In the genomic region with DNA sequence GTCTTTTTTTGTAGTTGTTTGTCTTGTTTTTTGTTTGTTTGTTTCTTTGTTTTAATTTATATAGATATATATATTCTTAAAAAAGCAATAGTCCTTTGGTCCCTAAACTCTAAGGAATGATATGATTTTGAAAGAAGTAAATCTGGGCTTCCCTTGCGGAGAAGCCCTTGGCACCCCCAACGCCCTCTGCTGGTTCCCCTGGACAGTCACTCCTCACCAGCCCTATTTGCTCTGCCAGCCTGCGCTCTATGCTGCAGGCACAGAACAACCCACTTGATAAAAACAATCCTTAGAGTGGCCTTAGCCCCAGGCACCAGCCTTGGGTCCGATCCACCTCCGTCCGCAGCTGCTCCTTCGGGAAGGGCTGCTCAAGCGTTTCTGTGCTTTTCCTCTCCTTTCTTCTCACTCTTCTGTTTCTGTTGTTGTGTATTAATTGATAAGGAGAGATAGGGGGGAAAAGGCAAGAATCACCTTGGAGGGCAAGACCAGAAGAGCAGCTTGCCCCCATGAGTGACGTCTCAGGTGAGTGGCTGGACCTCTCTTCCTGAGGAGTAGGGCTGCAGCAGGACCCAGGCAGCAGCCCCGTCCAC, we compare ENCODE assay signal across 8 cellular contexts. TPM values are rescaled to one million over a fixed set of nuclear protein-coding genes. Genes with fewer than 3 reads are reported as not detected.
DNase-seq lines count a peak whose midpoint lies in the region; ATAC-seq, FAIRE-seq and TF ChIP-seq lines count a peak whose summit lies in the region.

No MANE protein-coding gene starts in this region.

- no peak overlapping the region for H4K91ac ChIP-seq in H1 (replicated peaks; ENCODE audit: insufficient read length, low read length)

- H3K36me3 ChIP-seq in Loucy (ENCODE audit: insufficient read depth, low read length) (no peaks in the 10 kb centered on the region), H1 (ENCODE audit: control insufficient read depth in 2 of 4, insufficient read depth in 4 of 4, low read length in 3 of 4) (no peaks in the 10 kb centered on the region), osteoblast (ENCODE audit: insufficient read depth, low read length) (no peaks in the 10 kb centered on the region)

- no peaks in the 10 kb centered on the region for H4K20me1 ChIP-seq in Loucy (ENCODE audit: insufficient read depth, low read length, poor library complexity, severe bottlenecking)
- no peaks in the 10 kb centered on the region for H4K20me1 ChIP-seq in H1 (replicated peaks in 1 of 2; ENCODE audit: control insufficient read depth in 1 of 2, insufficient read depth in 2 of 2, low read length in 2 of 2)
- H4K20me1 ChIP-seq in osteoblast (ENCODE audit: insufficient read depth, low read length) = no peaks in the 10 kb centered on the region

- H2BK15ac ChIP-seq in H1 (ENCODE audit: low read length) = no peak overlapping the region

- no peak overlapping the region for H4K5ac ChIP-seq in H1 (ENCODE audit: insufficient read length, low read depth, low read length)

- H3K79me1 ChIP-seq in H1 (ENCODE audit: low read depth, low read length) = no peaks in the 10 kb centered on the region

- H3K23ac ChIP-seq in H1 (ENCODE audit: insufficient read length) = no peak overlapping the region

- H3K56ac ChIP-seq in H1 (replicated peaks; ENCODE audit: insufficient read length, low read depth, low read length) = no peak overlapping the region

- ATAC-seq in GM18868 (IDR thresholded peaks at IDR 0.05; ENCODE audit: unreplicated experiment) = no peak

- H2AK5ac ChIP-seq in H1 (ENCODE audit: low read depth, low read length) = no peak overlapping the region

- no peaks in the 10 kb centered on the region for H3K23me2 ChIP-seq in H1 (ENCODE audit: low read depth, low read length)

- H2BK12ac ChIP-seq in H1 (ENCODE audit: low read depth, low read length) = no peak overlapping the region

- 55% methylated on average over 10 of the region's 10 CpGs; no CpG with 5 or more reads in 1 of the 2 experiments for WGBS in H1 (ENCODE audit: extremely low coverage in 1 of 2, insufficient coverage in 1 of 2, insufficient read length in 1 of 2, insufficient replicate concordance in 2 of 2, low coverage in 1 of 2, low lambda C conversion rate in 2 of 2, missing lambda C conversion rate in 1 of 2), 2 experiments

- H3K4me1 ChIP-seq in Loucy (ENCODE audit: insufficient read depth, low read length, poor library complexity, severe bottlenecking) (no peaks in the 10 kb centered on the region), H1 (replicated peaks in 1 of 4; ENCODE audit: control insufficient read depth in 3 of 4, insufficient read depth in 4 of 4, low read length in 3 of 4) (no peaks in the 10 kb centered on the region), osteoblast (ENCODE audit: insufficient read depth, low read length) (no peaks in the 10 kb centered on the region)

- H3K18ac ChIP-seq in H1 (ENCODE audit: extremely low read depth, low read length) = no peak overlapping the region

- peak; percentile 71 for TF ChIP-seq CTCF in Loucy (conservative IDR thresholded peaks at IDR 0.05; ENCODE audit: low read length)
- TF ChIP-seq CTCF in H1 (IDR thresholded peaks at IDR 0.05; ENCODE audit: control extremely low read depth in 1 of 3, insufficient read depth in 1 of 3, low read depth in 1 of 3, low read length in 3 of 3) = peak; percentile 75 to 90 (median 82)
- peak; percentile 63 for TF ChIP-seq CTCF in osteoblast (IDR thresholded peaks at IDR 0.05; ENCODE audit: extremely low read depth, low read depth, low read length)

- no peak overlapping the region for H3K14ac ChIP-seq in H1 (ENCODE audit: insufficient read length)

- no peak overlapping the region for H2BK20ac ChIP-seq in H1 (ENCODE audit: low read length)

- H4K8ac ChIP-seq in H1 (ENCODE audit: extremely low read depth, insufficient read depth, low read length) = no peak overlapping the region

- no peaks in the 10 kb centered on the region for H3K79me2 ChIP-seq in Loucy (ENCODE audit: insufficient read depth, low read length)
- no peaks in the 10 kb centered on the region for H3K79me2 ChIP-seq in H1 (ENCODE audit: control insufficient read depth in 1 of 2, insufficient read depth in 2 of 2, low read length in 2 of 2)
- H3K79me2 ChIP-seq in osteoblast (ENCODE audit: insufficient read depth, low read length) = no peaks in the 10 kb centered on the region

- no peak overlapping the region for H3K4ac ChIP-seq in H1 (replicated peaks; ENCODE audit: insufficient read length, low read depth, low read length)

- H3K9me3 ChIP-seq in Loucy (ENCODE audit: insufficient read depth, low read depth, low read length) (no peaks in the 10 kb centered on the region), H1 (ENCODE audit: insufficient read depth in 2 of 2, low read depth in 1 of 2, low read length in 1 of 2) (no peaks in the 10 kb centered on the region), osteoblast (ENCODE audit: low read depth, low read length) (no peaks in the 10 kb centered on the region)

- H3K27me3 ChIP-seq in Loucy (ENCODE audit: insufficient read depth, low read length, poor library complexity, severe bottlenecking) (no peaks in the 10 kb centered on the region), H1 (replicated peaks in 1 of 4; ENCODE audit: control insufficient read depth in 3 of 4, extremely low read depth in 1 of 4, insufficient read depth in 3 of 4, low read length in 3 of 4) (0 out of 7 replicates have a peak, but pooled peaks cover 0 to 3% (median 0%) of the 10 kb centered on the region in 4 experiments), osteoblast (ENCODE audit: insufficient read depth, low read length) (no peaks in the 10 kb centered on the region)

- POLR2A ChIA-PET in H1 (lab: Charles Lee; ENCODE audit: partially characterized antibody) = interaction anchor here (1.4 to 3.5 kb wide), 3 partner anchors 12 to 56 kb away, joined by 4 to 13 read pairs (median 5); no protein-coding TSS in a partner anchor

- H2BK5ac ChIP-seq in H1 (ENCODE audit: low read depth, low read length) = no peak overlapping the region

- FAIRE-seq in H1 (lab: Jason Lieb, UNC) = no peak

- no peak overlapping the region for H3K4me3 ChIP-seq in Loucy (ENCODE audit: low read length, poor library complexity, severe bottlenecking)
- H3K4me3 ChIP-seq in H1 (ENCODE audit: extremely low read depth in 1 of 4, insufficient read depth in 2 of 4, low read depth in 3 of 4, low read length in 4 of 4) = no peak overlapping the region
- no peak overlapping the region for H3K4me3 ChIP-seq in osteoblast (ENCODE audit: insufficient read depth, low read length)

- peak; percentile 36 to 43; a peak in 3 of 4 replicates for TF ChIP-seq RAD21 in H1 (IDR thresholded peaks at IDR 0.05 in 1 of 2, conservative IDR thresholded peaks at IDR 0.05 in 1 of 2; ENCODE audit: low read depth in 2 of 2, low read length in 2 of 2)

- H3K9me2 ChIP-seq in Loucy (replicated peaks; ENCODE audit: low read depth, low read length) = no peaks in the 10 kb centered on the region

- H3K4me2 ChIP-seq in Loucy (ENCODE audit: low read depth, low read length, poor library complexity, severe bottlenecking) = no peak overlapping the region
- H3K4me2 ChIP-seq in H1 (ENCODE audit: insufficient read depth in 1 of 2, low read depth in 2 of 2, low read length in 2 of 2) = no peak overlapping the region
- H3K4me2 ChIP-seq in osteoblast (ENCODE audit: insufficient read depth, low read length) = no peak overlapping the region

- H3K27ac ChIP-seq in H1 (ENCODE audit: low read depth, low read length) = no peak overlapping the region
- H3K27ac ChIP-seq in osteoblast (ENCODE audit: low read depth, low read length) = no peak overlapping the region

- CTCF ChIA-PET in H1 (lab: Charles Lee; ENCODE audit: partially characterized antibody) = interaction anchor here (0.6 to 5.4 kb wide), 20 partner anchors 8 to 571 kb away, joined by 3 to 50 read pairs (median 4); a partner anchor contains a TSS

- TF ChIP-seq POLR2A in H1 (IDR thresholded peaks at IDR 0.05; ENCODE audit: control extremely low read depth in 1 of 2, low read depth in 2 of 2, low read length in 2 of 2) = no peak

- no peaks in the 10 kb centered on the region for H3F3A ChIP-seq in Loucy (ENCODE audit: low read depth)

- no peak overlapping the region for H2BK120ac ChIP-seq in H1 (replicated peaks; ENCODE audit: low read depth, low read length)

- H2AFZ ChIP-seq in Loucy (ENCODE audit: low read length) (no peak overlapping the region), H1 (ENCODE audit: low read length) (no peak overlapping the region; the same call in 1 of the 2 replicates), osteoblast (ENCODE audit: low read length) (no peak overlapping the region)

- H3K9ac ChIP-seq in Loucy (ENCODE audit: low read depth, low read length, poor library complexity, severe bottlenecking) (no peak overlapping the region), H1 (replicated peaks in 1 of 4; ENCODE audit: extremely low read depth in 1 of 4, low read depth in 3 of 4, low read length in 3 of 4) (no peak overlapping the region)

- DNase-seq in DMS53 treated with DMSO at 0.1 percent for 48 hours (lab: John Stamatoyannopoulos, UW; ENCODE audit: unreplicated experiment) = peak; percentile 16
- DNase-seq in activated CD4-positive, alpha-beta T cell treated with anti-CD3 and anti-CD28 coated beads for 48 hours = peak; percentile 65
- peak; percentile 27 to 72 for DNase-seq in H1 (ENCODE audit: low read depth in 1 of 2, low spot score in 2 of 2)
- DNase-seq in osteoblast (ENCODE audit: insufficient read length, low spot score, missing footprints) = peak; percentile 93
- DNase-seq in ureter (ENCODE audit: low spot score) = no peak
- DNase-seq in NCI-H1048 (lab: John Stamatoyannopoulos, UW) = no peak

- TF ChIP-seq EP300 in H1 (IDR thresholded peaks at IDR 0.05; ENCODE audit: borderline replicate concordance in 1 of 2, low read depth in 2 of 2, low read length in 2 of 2) = no peak

RNA-seq across cellular contexts. Expression of a gene that starts 13.7 kb away (rescaled TPM):
- total RNA-seq in H1 (2021; fragmentation: NEBNext Ultra II Directional; extraction: Animal tissue kit (Norgen Biotek cat#: 25700)) = 33.0 and 39.8 TPM in 2 replicates
- 44.8 and 45.3 TPM in 2 replicates for polyA plus RNA-seq in H1 (2011; rRNA removed)
- polyA plus RNA-seq in H1 (2011; cell fraction: cytosol; rRNA removed) = 48.7 TPM
- polyA plus RNA-seq in H1 (2011; cell fraction: nucleus; rRNA removed) = 230 TPM
- polyA plus RNA-seq in H1 (2012, experiment 1 of 2) = 46.8 to 59.8 TPM (median 50.2 TPM) in 4 replicates
- polyA plus RNA-seq in H1 (2012, experiment 2 of 2) = 6.1 TPM
- 52.0 TPM for polyA plus RNA-seq in H1 (2013, experiment 1 of 2)
- polyA plus RNA-seq in H1 (2013, experiment 2 of 2) = 40.8 TPM
- polyA minus RNA-seq in H1 (2011; rRNA and poly(A)+ RNA removed) = 46.0 and 64.3 TPM in 2 replicates
- polyA minus RNA-seq in H1 (2011; cell fraction: cytosol; rRNA and poly(A)+ RNA removed) = 15.7 TPM
- 53.2 TPM for polyA minus RNA-seq in H1 (2011; cell fraction: nucleus; rRNA and poly(A)+ RNA removed)
- 40.4 and 43.4 TPM in 2 replicates for total RNA-seq in osteoblast
- total RNA-seq in ureter = 103 TPM

RNA-seq across cellular contexts. Expression of a gene that starts 33.9 kb away (rescaled TPM):
- total RNA-seq in H1 (2021; fragmentation: NEBNext Ultra II Directional; extraction: Animal tissue kit (Norgen Biotek cat#: 25700)) = 0.19 TPM in 1 of 2 replicates, not detected in the other
- polyA plus RNA-seq in H1 (2011; rRNA removed) = 0.05 and 0.09 TPM in 2 replicates
- polyA plus RNA-seq in H1 (2011; cell fraction: cytosol; rRNA removed) = 0.09 TPM
- polyA plus RNA-seq in H1 (2011; cell fraction: nucleus; rRNA removed) = 0.21 TPM
- 0.05 to 0.07 TPM in 2 of 4 replicates, not detected in the others for polyA plus RNA-seq in H1 (2012, experiment 1 of 2)
- not detected for polyA plus RNA-seq in H1 (2012, experiment 2 of 2)
- 0.02 TPM for polyA plus RNA-seq in H1 (2013, experiment 1 of 2)
- polyA plus RNA-seq in H1 (2013, experiment 2 of 2) = 0.02 TPM
- not detected in 2 replicates for polyA minus RNA-seq in H1 (2011; rRNA and poly(A)+ RNA removed)
- not detected for polyA minus RNA-seq in H1 (2011; cell fraction: cytosol; rRNA and poly(A)+ RNA removed)
- polyA minus RNA-seq in H1 (2011; cell fraction: nucleus; rRNA and poly(A)+ RNA removed) = 0.20 TPM
- total RNA-seq in osteoblast (0.36 and 0.59 TPM in 2 replicates), ureter (3.4 TPM)

RNA-seq across cellular contexts. Expression of a gene that starts 55.0 kb away (rescaled TPM):
- 761 and 780 TPM in 2 replicates for total RNA-seq in H1 (2021; fragmentation: NEBNext Ultra II Directional; extraction: Animal tissue kit (Norgen Biotek cat#: 25700))
- 856 and 1,089 TPM in 2 replicates for polyA plus RNA-seq in H1 (2011; rRNA removed)
- 1,111 TPM for polyA plus RNA-seq in H1 (2011; cell fraction: cytosol; rRNA removed)
- polyA plus RNA-seq in H1 (2011; cell fraction: nucleus; rRNA removed) = 1,343 TPM
- 1,003 to 1,133 TPM (median 1,096 TPM) in 4 replicates for polyA plus RNA-seq in H1 (2012, experiment 1 of 2)
- polyA plus RNA-seq in H1 (2012, experiment 2 of 2) = 1,059 TPM
- polyA plus RNA-seq in H1 (2013, experiment 1 of 2) = 646 TPM
- polyA plus RNA-seq in H1 (2013, experiment 2 of 2) = 625 TPM
- 1,050 and 1,384 TPM in 2 replicates for polyA minus RNA-seq in H1 (2011; rRNA and poly(A)+ RNA removed)
- polyA minus RNA-seq in H1 (2011; cell fraction: cytosol; rRNA and poly(A)+ RNA removed) = 677 TPM
- polyA minus RNA-seq in H1 (2011; cell fraction: nucleus; rRNA and poly(A)+ RNA removed) = 678 TPM
- total RNA-seq in osteoblast (1,919 and 2,299 TPM in 2 replicates), ureter (1,020 TPM)

Comparison
In these comparisons a context has a peak if more than half of its experiments do, and no peak if none do; other contexts are left out.
1. DNase-seq: peak in DMS53 treated with DMSO at 0.1 percent for 48 hours (single experiment), activated CD4-positive, alpha-beta T cell treated with anti-CD3 and anti-CD28 coated beads for 48 hours (single experiment), H1 (2 of 2) and osteoblast (single experiment); none in ureter (single experiment) and NCI-H1048 (single experiment).
2. Peak in every context shown above with its lines, with median percentiles within 50 percentile points of each other: CTCF ChIP-seq.